ENCODE assay signal across 24 cellular contexts in the genomic region with DNA sequence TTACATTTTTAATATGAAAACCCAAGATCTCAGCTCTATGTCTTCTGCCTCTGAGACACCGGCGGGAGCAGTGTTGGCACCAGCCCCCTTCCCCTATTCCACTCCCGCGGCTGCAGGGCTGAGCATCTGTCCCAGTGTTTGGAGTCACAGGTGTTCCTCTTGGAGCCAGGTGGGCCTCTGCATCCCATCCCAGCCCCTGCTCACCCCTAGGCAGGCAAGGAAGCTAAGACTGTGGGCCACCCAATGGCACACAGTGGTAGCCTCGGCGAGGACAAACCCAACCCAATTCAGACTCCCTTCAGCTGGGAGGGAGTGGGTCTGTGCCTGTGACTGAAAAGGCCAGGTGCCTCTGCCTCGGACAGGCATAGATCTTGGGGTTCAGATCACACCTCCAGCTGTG. TPM values are rescaled to one million over a fixed set of nuclear protein-coding genes. Genes with fewer than 3 reads are reported as not detected.
A peak's percentile ranks its signal among the peaks of the same experiment; 100 is the strongest.
DNase-seq lines count a peak whose midpoint lies in the region; ATAC-seq and TF ChIP-seq lines count a peak whose summit lies in the region.
"Had no signal": no experiment of that assay in that cellular context is flagged by ENCODE, and none has a peak within 500 bp of the region (broad histone marks: within the 10 kb centered on the region; RNA-seq: fewer than 3 reads in every experiment).

No MANE protein-coding gene starts in this region.

- ATAC-seq in heart left ventricle (no peak), heart right ventricle (no peak), HG03196 (IDR thresholded peaks at IDR 0.05; ENCODE audit: unreplicated experiment) (no peak), GM21390 (IDR thresholded peaks at IDR 0.05; ENCODE audit: unreplicated experiment) (no peak), natural killer cell (no peak)
- ATAC-seq: A549; CD8-positive, alpha-beta T cell had no signal

- H3K27me3 ChIP-seq in heart left ventricle, result peaks cover 0 to 20% (median 7%) of the 10 kb centered on the region in 9 donors
- H3K27me3 ChIP-seq in heart right ventricle, result peaks cover 0 to 24% (median 16%) of the 10 kb centered on the region in 7 donors
- H3K27me3 ChIP-seq in spleen (replicated peaks in 1 of 7), result peaks cover 0 to 55% (median 16%) of the 10 kb centered on the region in 7 donors

- TF ChIP-seq POLR2A in heart left ventricle (IDR thresholded peaks at IDR 0.05) (no peak), spleen (IDR thresholded peaks at IDR 0.05) (no peak)

- H3K4me1 Mint-ChIP-seq in glutamatergic neuron (ENCODE audit: low read depth, unreplicated experiment) (peaks cover 3% of the 10 kb centered on the region), natural killer cell (peaks cover 0 to 10% of the 10 kb centered on the region in 2 donors)

- WGBS in heart left ventricle, 4 donors, result 82 to 100% (median 87%) methylated on average over 4 to 7 of the region's 7 CpGs
- WGBS in heart right ventricle, 2 donors, result 82 to 92% methylated on average over 7 of the region's 7 CpGs
- WGBS in spleen, 5 donors, result 80 to 95% (median 86%) methylated on average over 5 to 7 of the region's 7 CpGs

- H3K27ac ChIP-seq in heart left ventricle (no peak overlapping the region), heart right ventricle (no peak overlapping the region), spleen (peak overlapping the region in 2 of 8 donors; percentile 88 to 93)
- H3K27ac ChIP-seq: A549, PC-9 had no signal

- H3K9me3 Mint-ChIP-seq in glutamatergic neuron (ENCODE audit: unreplicated experiment) (peaks cover 2% of the 10 kb centered on the region), natural killer cell (no peaks in the 10 kb centered on the region)
- H3K9me3 Mint-ChIP-seq: CD8-positive, alpha-beta T cell had no signal

- peaks cover 10% of the 10 kb centered on the region for H3K27me3 Mint-ChIP-seq in glutamatergic neuron (ENCODE audit: unreplicated experiment)
- H3K27me3 Mint-ChIP-seq in natural killer cell (ENCODE audit: low read depth in 2 of 2), result peaks cover 0 to 11% of the 10 kb centered on the region in 2 donors

- H3K36me3 ChIP-seq in heart left ventricle (no peaks in the 10 kb centered on the region), heart right ventricle (no peaks in the 10 kb centered on the region), spleen (no peaks in the 10 kb centered on the region)

- H3K4me3 Mint-ChIP-seq in glutamatergic neuron (ENCODE audit: unreplicated experiment), result no peak overlapping the region
- H3K4me3 Mint-ChIP-seq in natural killer cell, result no peak overlapping the region
- H3K4me3 Mint-ChIP-seq: CD8-positive, alpha-beta T cell had no signal

- DNase-seq in heart left ventricle, result peak in 3 of 5 donors; percentile 5 to 26 (median 16)
- no peak for DNase-seq in heart right ventricle
- peak; percentile 6 for DNase-seq in glutamatergic neuron
- peak; percentile 85 for DNase-seq in mesenteric fat pad (ENCODE audit: low spot score)
- DNase-seq in spleen, result peak; percentile 66
- DNase-seq in natural killer cell, result no peak
- DNase-seq: CD8-positive, alpha-beta T cell; GOT3; Karpas-422; NCI-H1417; NCI-H187; NCI-H2227 treated with DMSO at 0.1 percent for 48 hours; NCI-H510A treated with DMSO at 0.1 percent for 48 hours; NCI-H748 treated with DMSO at 0.1 percent for 48 hours; PC-9; RPMI8226; SIG-M5; SK-N-SH had no signal

- intact Hi-C loops in heart left ventricle (cut with DNase I) (loop anchor here in 6 of 10 donors (5.0 to 10.0 kb wide), 4 partner anchors 40 to 1018 kb away; a partner anchor contains a TSS), heart right ventricle (cut with DNase I) (loop anchor here in 6 of 10 donors (5.0 to 10.0 kb wide), 4 partner anchors 40 to 1018 kb away; no protein-coding TSS in a partner anchor), spleen (cut with DNase I; ENCODE audit: low total_unique reads) (loop anchor here (5.0 to 10.0 kb wide), 2 partner anchors 128 to 1020 kb away; a partner anchor contains a TSS), natural killer cell (cut with micrococcal nuclease) (loop anchor here (10.0 kb wide), 1 partner anchor 928 kb away; no protein-coding TSS in a partner anchor)

- no peak overlapping the region for H3K27ac Mint-ChIP-seq in glutamatergic neuron (ENCODE audit: unreplicated experiment)
- H3K27ac Mint-ChIP-seq in natural killer cell, result no peak overlapping the region
- H3K27ac Mint-ChIP-seq: CD8-positive, alpha-beta T cell had no signal

- H3K9me3 ChIP-seq in heart left ventricle (no peaks in the 10 kb centered on the region), heart right ventricle (no peaks in the 10 kb centered on the region), spleen (no peaks in the 10 kb centered on the region)
- H3K9me3 ChIP-seq: A549, SK-N-SH had no signal

- no peaks in the 10 kb centered on the region for H3K36me3 Mint-ChIP-seq in glutamatergic neuron (ENCODE audit: unreplicated experiment)
- no peaks in the 10 kb centered on the region for H3K36me3 Mint-ChIP-seq in natural killer cell
- H3K36me3 Mint-ChIP-seq: CD8-positive, alpha-beta T cell had no signal

- peaks cover 0 to 44% (median 9%) of the 10 kb centered on the region in 12 donors for H3K4me1 ChIP-seq in heart left ventricle
- H3K4me1 ChIP-seq in heart right ventricle, result peaks cover 2 to 51% (median 30%) of the 10 kb centered on the region in 9 donors
- peaks cover 3 to 91% (median 50%) of the 10 kb centered on the region in 6 donors for H3K4me1 ChIP-seq in spleen

- no peak overlapping the region for H3K4me3 ChIP-seq in heart left ventricle
- H3K4me3 ChIP-seq in heart right ventricle, result no peak overlapping the region
- H3K4me3 ChIP-seq in spleen, result no peak overlapping the region
- H3K4me3 ChIP-seq: A549, PC-9 had no signal

- no peak for TF ChIP-seq CTCF in heart left ventricle (IDR thresholded peaks at IDR 0.05)
- TF ChIP-seq CTCF in heart right ventricle (IDR thresholded peaks at IDR 0.05), result no peak
- TF ChIP-seq CTCF in glutamatergic neuron (IDR thresholded peaks at IDR 0.05; ENCODE audit: partially characterized antibody, unreplicated experiment), result no peak
- TF ChIP-seq CTCF in spleen (IDR thresholded peaks at IDR 0.05 in 8 of 11, conservative IDR thresholded peaks at IDR 0.05 in 3 of 11), result no peak
- TF ChIP-seq CTCF in natural killer cell (IDR thresholded peaks at IDR 0.05), result no peak

RNA-seq across cellular contexts. Expression of a gene that starts 3.1 kb away (rescaled TPM):
- total RNA-seq in heart left ventricle (1 to 10 TPM in 1 of 9 donors, under 1 TPM in 7, not detected in 1; 0.30 to 2.3 (median 0.48) TPM), heart right ventricle (1 to 10 TPM in 1 of 10 donors, under 1 TPM in 9; 0.15 to 1.2 (median 0.53) TPM), glutamatergic neuron (ENCODE audit: unreplicated experiment) (not detected), mesenteric fat pad (2.3 TPM), spleen (10 to 100 TPM in 1 of 7 donors, 1 to 10 TPM in 6; 2.4 to 11.2 (median 5.6) TPM), natural killer cell (under 1 TPM in 2 of 3 donors, not detected in 1; 0.19 to 0.20 TPM)
- polyA plus RNA-seq in heart left ventricle (under 1 TPM; 0.07 to 0.15 TPM), heart right ventricle (under 1 TPM; 0.12 to 0.15 TPM), spleen (1 to 10 TPM in 2 of 3 donors, under 1 TPM in 1; 0.26 to 1.8 (median 1.0) TPM)
- total RNA-seq: CD8-positive, alpha-beta T cell; Daoy; MCF 10A had no signal
- polyA plus RNA-seq: BJ had no signal

RNA-seq across cellular contexts. Expression of a gene that starts 9.4 kb away (rescaled TPM):
- not detected for total RNA-seq in heart left ventricle
- not detected for polyA plus RNA-seq in heart left ventricle
- not detected for total RNA-seq in heart right ventricle
- polyA plus RNA-seq in heart right ventricle, result under 1 TPM in 1 of 2 donors, not detected in 1; 0.01 TPM
- not detected for total RNA-seq in glutamatergic neuron (ENCODE audit: unreplicated experiment)
- not detected for total RNA-seq in mesenteric fat pad
- total RNA-seq in spleen, result under 1 TPM in 1 of 7 donors, not detected in 6; 0.16 TPM
- under 1 TPM; 0.02 to 0.03 (median 0.02) TPM for polyA plus RNA-seq in spleen
- total RNA-seq in natural killer cell, result not detected
- total RNA-seq: CD8-positive, alpha-beta T cell; Daoy; MCF 10A; PC-9 had no signal
- polyA plus RNA-seq: A549, BJ, SK-N-SH had no signal

RNA-seq across cellular contexts. Expression of a gene that starts 31.7 kb away (rescaled TPM):
- not detected for total RNA-seq in heart left ventricle
- polyA plus RNA-seq in heart left ventricle, result not detected
- under 1 TPM in 1 of 10 donors, not detected in 9; 0.26 TPM for total RNA-seq in heart right ventricle
- not detected for polyA plus RNA-seq in heart right ventricle
- not detected for total RNA-seq in glutamatergic neuron (ENCODE audit: unreplicated experiment)
- total RNA-seq in mesenteric fat pad, result not detected
- not detected for total RNA-seq in spleen
- polyA plus RNA-seq in spleen, result not detected
- total RNA-seq in natural killer cell, result not detected
- total RNA-seq: CD8-positive, alpha-beta T cell; Daoy; MCF 10A; PC-9 had no signal
- polyA plus RNA-seq: A549, BJ, SK-N-SH had no signal

RNA-seq across cellular contexts. Expression of a gene that starts 51.3 kb away (rescaled TPM):
- 10 to 100 TPM; 15.4 to 40.3 (median 20.2) TPM for total RNA-seq in heart left ventricle
- polyA plus RNA-seq in heart left ventricle, result 10 to 100 TPM in 1 of 2 donors, 1 to 10 TPM in 1; 8.7 to 10.9 TPM
- 10 to 100 TPM; 15.2 to 25.4 (median 19.7) TPM for total RNA-seq in heart right ventricle
- polyA plus RNA-seq in heart right ventricle, result 10 to 100 TPM in 1 of 2 donors, 1 to 10 TPM in 1; 6.6 to 14.3 TPM
- 39.5 TPM for total RNA-seq in glutamatergic neuron (ENCODE audit: unreplicated experiment)
- 29.4 TPM for total RNA-seq in mesenteric fat pad
- total RNA-seq in spleen, result 10 to 100 TPM; 32.4 to 75.3 (median 50.0) TPM
- polyA plus RNA-seq in spleen, result 10 to 100 TPM in 2 of 3 donors, 1 to 10 TPM in 1; 7.5 to 14.6 (median 13.2) TPM
- 10 to 100 TPM; 56.1 to 70.2 (median 68.4) TPM for total RNA-seq in natural killer cell

Comparison
In these comparisons a context has a peak if more than half of its experiments do, and no peak if none do; other contexts are left out.
1. DNase-seq: peak in heart left ventricle (3 of 5), glutamatergic neuron (single experiment), mesenteric fat pad (single experiment) and spleen (single experiment); none in heart right ventricle (0 of 2) and natural killer cell (single experiment).